Comparison of ENCODE assay signal across 7 cellular contexts in the genomic region with DNA sequence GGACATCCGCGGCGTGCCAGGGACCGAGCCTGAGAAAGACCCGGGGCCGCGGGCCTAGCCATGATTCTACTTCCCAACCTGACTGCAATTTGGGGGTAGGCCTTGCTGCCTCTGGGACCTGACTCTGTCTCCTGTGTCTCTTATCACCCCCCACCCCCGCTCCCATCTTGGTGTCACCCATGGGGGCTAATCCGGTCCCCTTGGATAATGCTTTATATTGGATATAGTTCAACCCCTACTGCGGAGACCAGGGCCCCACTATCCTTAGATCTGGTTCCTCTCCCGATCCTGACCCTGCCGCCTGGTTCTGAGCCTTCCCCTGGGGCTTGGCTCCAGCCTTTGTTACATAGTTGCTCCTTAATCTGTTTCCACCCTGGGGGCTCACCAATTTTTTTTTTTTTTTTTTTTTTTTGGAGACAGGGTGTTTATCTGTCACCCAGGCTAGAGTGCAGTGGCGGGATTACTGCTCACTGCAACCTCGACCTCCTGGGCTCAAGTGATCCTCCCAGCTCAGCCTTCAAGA. TPM values are rescaled to one million over a fixed set of nuclear protein-coding genes. Genes with fewer than 3 reads are reported as not detected.
DNase-seq lines count a peak whose midpoint lies in the region; ATAC-seq and TF ChIP-seq lines count a peak whose summit lies in the region.

No MANE protein-coding gene starts in this region.

- intact Hi-C loops in activated T-helper 2 cell treated with anti-CD3 and anti-CD28 coated beads, Interferon-gamma antibody, Interleukin-2, Interleukin-4, amounts not matched to agents 10 μg/mL and 5 μg/mL and 100 μg/mL, durations not matched to agents 14 hours and 24 hours and 36 hours (cut with micrococcal nuclease) = loop anchor here (2.0 to 10.0 kb wide), 4 partner anchors 87 to 433 kb away; a partner anchor contains a TSS

- ATAC-seq in stimulated activated naive B cell treated with anti-CD40 and anti-IgM and Interleukin-4, amounts not matched to agents 10 μg/mL and 1 μg/mL and 100 μg/mL, for 72 hours (replicated peaks) = no peak
- ATAC-seq in HG02623 (IDR thresholded peaks at IDR 0.05; ENCODE audit: unreplicated experiment) = no peak

- no peaks in the 10 kb centered on the region for H3K9me3 ChIP-seq in iPS-20b (ENCODE audit: insufficient read depth, low read depth, low read length)

- peak overlapping the region; percentile 85 for H3K4me3 Mint-ChIP-seq in HFFc6
- peak overlapping the region; percentile 71 for H3K4me3 Mint-ChIP-seq in activated T-helper 2 cell treated with anti-CD3 and anti-CD28 coated beads, Interferon-gamma antibody, Interleukin-2, Interleukin-4, amounts not matched to agents 10 μg/mL and 5 μg/mL and 100 μg/mL, durations not matched to agents 14 hours and 24 hours and 36 hours (ENCODE audit: low read depth)
- peak overlapping the region; percentile 78 to 86 for H3K4me3 Mint-ChIP-seq in stimulated activated naive B cell treated with anti-CD40 and anti-IgM and Interleukin-4, amounts not matched to agents 10 μg/mL and 1 μg/mL and 100 μg/mL, for 72 hours

- H3K9me3 Mint-ChIP-seq in HFFc6 = no peaks in the 10 kb centered on the region
- no peaks in the 10 kb centered on the region for H3K9me3 Mint-ChIP-seq in activated T-helper 2 cell treated with anti-CD3 and anti-CD28 coated beads, Interferon-gamma antibody, Interleukin-2, Interleukin-4, amounts not matched to agents 10 μg/mL and 5 μg/mL and 100 μg/mL, durations not matched to agents 14 hours and 24 hours and 36 hours
- H3K9me3 Mint-ChIP-seq in stimulated activated naive B cell treated with anti-CD40 and anti-IgM and Interleukin-4, amounts not matched to agents 10 μg/mL and 1 μg/mL and 100 μg/mL, for 72 hours = no peaks in the 10 kb centered on the region

- H3K27me3 Mint-ChIP-seq in HFFc6 (ENCODE audit: insufficient read depth) = peaks cover 4% of the 10 kb centered on the region; the same call in 1 of the 2 replicates
- no peaks in the 10 kb centered on the region for H3K27me3 Mint-ChIP-seq in activated T-helper 2 cell treated with anti-CD3 and anti-CD28 coated beads, Interferon-gamma antibody, Interleukin-2, Interleukin-4, amounts not matched to agents 10 μg/mL and 5 μg/mL and 100 μg/mL, durations not matched to agents 14 hours and 24 hours and 36 hours (ENCODE audit: low read depth)
- no peaks in the 10 kb centered on the region for H3K27me3 Mint-ChIP-seq in stimulated activated naive B cell treated with anti-CD40 and anti-IgM and Interleukin-4, amounts not matched to agents 10 μg/mL and 1 μg/mL and 100 μg/mL, for 72 hours

- H3K4me1 Mint-ChIP-seq in HFFc6 (ENCODE audit: low read depth) = peaks cover 33% of the 10 kb centered on the region
- peaks cover 14% of the 10 kb centered on the region for H3K4me1 Mint-ChIP-seq in activated T-helper 2 cell treated with anti-CD3 and anti-CD28 coated beads, Interferon-gamma antibody, Interleukin-2, Interleukin-4, amounts not matched to agents 10 μg/mL and 5 μg/mL and 100 μg/mL, durations not matched to agents 14 hours and 24 hours and 36 hours (ENCODE audit: low read depth)
- H3K4me1 Mint-ChIP-seq in stimulated activated naive B cell treated with anti-CD40 and anti-IgM and Interleukin-4, amounts not matched to agents 10 μg/mL and 1 μg/mL and 100 μg/mL, for 72 hours = peaks cover 23 to 54% of the 10 kb centered on the region in 2 donors

- peak overlapping the region; percentile 86 for H3K4me3 ChIP-seq in iPS-20b (ENCODE audit: low read length)

- peaks cover 8% of the 10 kb centered on the region; the same call in 1 of the 2 replicates for H3K27me3 ChIP-seq in iPS-20b (ENCODE audit: insufficient read depth, low read length)

- H3K36me3 ChIP-seq in iPS-20b (ENCODE audit: insufficient read depth, low read depth, low read length) = no peaks in the 10 kb centered on the region

- H3K36me3 Mint-ChIP-seq in HFFc6 (ENCODE audit: low read depth) = no peaks in the 10 kb centered on the region
- H3K36me3 Mint-ChIP-seq in activated T-helper 2 cell treated with anti-CD3 and anti-CD28 coated beads, Interferon-gamma antibody, Interleukin-2, Interleukin-4, amounts not matched to agents 10 μg/mL and 5 μg/mL and 100 μg/mL, durations not matched to agents 14 hours and 24 hours and 36 hours (ENCODE audit: low read depth) = peaks cover 18% of the 10 kb centered on the region
- H3K36me3 Mint-ChIP-seq in stimulated activated naive B cell treated with anti-CD40 and anti-IgM and Interleukin-4, amounts not matched to agents 10 μg/mL and 1 μg/mL and 100 μg/mL, for 72 hours = peaks cover 11 to 20% of the 10 kb centered on the region in 2 donors

- DNase-seq in HFFc6 (no peak), DMS53 treated with DMSO at 0.1 percent for 48 hours (lab: John Stamatoyannopoulos, UW; ENCODE audit: unreplicated experiment) (no peak)
- DNase-seq in activated T-helper 2 cell treated with anti-CD3 and anti-CD28 coated beads, Interferon-gamma antibody, Interleukin-2, Interleukin-4, amounts not matched to agents 10 μg/mL and 5 μg/mL and 100 μg/mL, durations not matched to agents 14 hours and 24 hours and 36 hours (ENCODE audit: low spot score) = no peak
- no peak for DNase-seq in stimulated activated naive B cell treated with anti-CD40 and anti-IgM and Interleukin-4, amounts not matched to agents 10 μg/mL and 1 μg/mL and 100 μg/mL, for 72 hours
- no peak for DNase-seq in stimulated activated naive CD4-positive, alpha-beta T cell (lab: John Stamatoyannopoulos, UW)

- H3K9ac ChIP-seq in iPS-20b (ENCODE audit: low read depth, low read length) = peak overlapping the region; percentile 59; the same call in 1 of the 2 replicates

- H3K27ac Mint-ChIP-seq in HFFc6 = peak overlapping the region; percentile 74
- H3K27ac Mint-ChIP-seq in activated T-helper 2 cell treated with anti-CD3 and anti-CD28 coated beads, Interferon-gamma antibody, Interleukin-2, Interleukin-4, amounts not matched to agents 10 μg/mL and 5 μg/mL and 100 μg/mL, durations not matched to agents 14 hours and 24 hours and 36 hours = no peak overlapping the region
- H3K27ac Mint-ChIP-seq in stimulated activated naive B cell treated with anti-CD40 and anti-IgM and Interleukin-4, amounts not matched to agents 10 μg/mL and 1 μg/mL and 100 μg/mL, for 72 hours = peak overlapping the region; percentile 56

- H3K4me1 ChIP-seq in iPS-20b (ENCODE audit: insufficient read depth, low read length) = no peaks in the 10 kb centered on the region

- no peak overlapping the region for H3K27ac ChIP-seq in iPS-20b (ENCODE audit: low read length)

- no peak for TF ChIP-seq CTCF in HFFc6 (IDR thresholded peaks at IDR 0.05)

RNA-seq across cellular contexts. Expression of a gene that starts 1.3 kb away (rescaled TPM):
- total RNA-seq in HFFc6 (2021; fragmentation: NEBNext Ultra II Directional; extraction: Animal tissue kit (Norgen Biotek cat#: 25700)) = 10 to 100 TPM; 10.5 to 14.2 (median 12.2) TPM
- total RNA-seq in activated T-helper 2 cell treated with anti-CD3 and anti-CD28 coated beads, Interferon-gamma antibody, Interleukin-2, Interleukin-4, amounts not matched to agents 10 μg/mL and 5 μg/mL and 100 μg/mL, durations not matched to agents 14 hours and 24 hours and 36 hours = 9.7 and 10.8 TPM in 2 replicates

RNA-seq across cellular contexts. Expression of a gene that starts 1.9 kb away (rescaled TPM):
- total RNA-seq in HFFc6 (2021; fragmentation: NEBNext Ultra II Directional; extraction: Animal tissue kit (Norgen Biotek cat#: 25700)) = 1 to 10 TPM; 3.5 to 6.9 (median 5.2) TPM
- 27.4 and 31.4 TPM in 2 replicates for total RNA-seq in activated T-helper 2 cell treated with anti-CD3 and anti-CD28 coated beads, Interferon-gamma antibody, Interleukin-2, Interleukin-4, amounts not matched to agents 10 μg/mL and 5 μg/mL and 100 μg/mL, durations not matched to agents 14 hours and 24 hours and 36 hours

RNA-seq across cellular contexts. Expression of a gene that starts 19.1 kb away (rescaled TPM):
- under 1 TPM in 5 of 6 experiments, not detected in 1; 0.07 to 0.17 (median 0.07) TPM for total RNA-seq in HFFc6 (2021; fragmentation: NEBNext Ultra II Directional; extraction: Animal tissue kit (Norgen Biotek cat#: 25700))
- 0.07 and 0.09 TPM in 2 replicates for total RNA-seq in activated T-helper 2 cell treated with anti-CD3 and anti-CD28 coated beads, Interferon-gamma antibody, Interleukin-2, Interleukin-4, amounts not matched to agents 10 μg/mL and 5 μg/mL and 100 μg/mL, durations not matched to agents 14 hours and 24 hours and 36 hours
